In the genomic region with DNA sequence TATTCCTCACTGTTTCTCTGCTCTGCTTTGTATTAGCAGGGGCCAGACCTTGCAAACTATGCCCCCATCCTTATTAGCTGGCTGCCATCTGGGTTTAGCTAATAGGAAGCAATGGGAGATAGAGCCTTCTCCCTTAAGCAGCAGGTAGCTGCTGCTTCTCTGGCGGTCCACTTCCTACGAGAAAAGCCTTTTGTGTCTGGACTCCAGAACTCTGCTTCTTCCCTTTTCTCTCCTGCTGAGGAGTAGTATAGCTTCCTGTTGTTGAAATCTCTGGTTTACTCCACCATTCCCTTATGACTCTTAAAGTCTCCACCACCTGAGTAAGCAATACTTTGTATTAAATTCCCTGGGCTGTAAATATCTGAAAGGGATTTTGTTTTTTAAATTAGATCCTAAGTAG, we compare ENCODE assay signal across 13 cellular contexts.
"Had no signal": no experiment of that assay in that cellular context is flagged by ENCODE, and none has a peak within 500 bp of the region (broad histone marks: within the 10 kb centered on the region; RNA-seq: fewer than 3 reads in every experiment).

No MANE protein-coding gene starts in this region.

- H3K36me3 ChIP-seq: cardiac muscle cell, heart left ventricle, right lobe of liver, WERI-Rb-1 had no signal

- H3K9me3 ChIP-seq: right lobe of liver had no signal

- H3K27me3 ChIP-seq: cardiac muscle cell, right lobe of liver had no signal

- H3K4me3 ChIP-seq: cardiac muscle cell, heart left ventricle, mucosa of descending colon, psoas muscle, right lobe of liver had no signal

- H3K27ac ChIP-seq: cardiac muscle cell, heart left ventricle, psoas muscle, right lobe of liver, WERI-Rb-1 had no signal

- H3K4me1 ChIP-seq: heart left ventricle, psoas muscle, right lobe of liver had no signal

- DNase-seq: activated CD4-positive, alpha-beta T cell treated with anti-CD3 and anti-CD28 coated beads, Interleukin-2, amount 10 ng/mL, durations not matched to agents 7 days and 5 days; activated naive CD4-positive, alpha-beta T cell treated with anti-CD3 and anti-CD28 coated beads for 36 hours; activated T-cell treated with anti-CD3 and anti-CD28 coated beads for 4 hours; heart left ventricle; mucosa of descending colon; naive thymus-derived CD8-positive, alpha-beta T cell; psoas muscle; right lobe of liver; stimulated activated CD4-positive, alpha-beta T cell treated with anti-CD3 and anti-CD28 coated beads, Interleukin-1b, Interleukin-23, amount 100 ng/mL, for 48 hours; substantia nigra; trophoblast cell; WERI-Rb-1 had no signal
